Comparison of ENCODE assay signal across 32 cellular contexts in genomic region chrX:31128849-31129248, GRCh38. TPM values are rescaled to one million over a fixed set of nuclear protein-coding genes. Genes with fewer than 3 reads are reported as not detected.
"Had no signal": no experiment of that assay in that cellular context is flagged by ENCODE, and none has a peak within 500 bp of the region (broad histone marks: within the 10 kb centered on the region; RNA-seq: fewer than 3 reads in every experiment).

No MANE protein-coding gene starts in this region.

- DNase-seq: activated B cell treated with CpG ODN at 0.5 μM for 24 hours; activated CD4-positive, alpha-beta T cell treated with anti-CD3 and anti-CD28 coated beads, Interleukin-2, amount 50 U/mL, for 1 hour; activated CD8-positive, alpha-beta T cell treated with anti-CD3 and anti-CD28 coated beads for 36 hours; activated naive CD8-positive, alpha-beta T cell treated with anti-CD3 and anti-CD28 coated beads, Interleukin-2, amount 50 U/mL, for 24 hours; activated T-cell treated with anti-CD3 and anti-CD28 coated beads, Interleukin-2, amount 50 U/mL, for 4 hours; amygdala; caudate nucleus; effector CD4-positive, alpha-beta T cell; esophagus squamous epithelium; foreskin melanocyte; glutamatergic neuron; islet precursor cell; left cardiac atrium; midbrain; naive thymus-derived CD4-positive, alpha-beta T cell; pancreas; psoas muscle; stimulated activated CD4-positive, alpha-beta T cell treated with anti-CD3 and anti-CD28 coated beads, Interleukin-1b, Interleukin-23, amount 100 ng/mL, for 48 hours; stimulated activated CD4-positive, alpha-beta T cell treated with anti-CD3 and anti-CD28 coated beads, Interleukin-4, amount 100 ng/mL, for 4 hours; stimulated activated CD8-positive, alpha-beta memory T cell treated with anti-CD3 and anti-CD28 coated beads, Interleukin-4, amount 100 ng/mL, for 48 hours; T-helper 17 cell; transverse colon had no signal

- H3K4me2 ChIP-seq: hepatocyte, smooth muscle cell had no signal

- H3K4me3 Mint-ChIP-seq: activated B cell treated with CpG ODN at 0.5 μM for 24 hours; activated CD8-positive, alpha-beta T cell treated with anti-CD3 and anti-CD28 coated beads for 36 hours; activated naive CD4-positive, alpha-beta T cell treated with anti-CD3 and anti-CD28 coated beads, Interleukin-2, amount 50 U/mL, for 24 hours; activated naive CD8-positive, alpha-beta T cell treated with anti-CD3 and anti-CD28 coated beads, Interleukin-2, amount 50 U/mL, for 24 hours; activated T-cell treated with anti-CD3 and anti-CD28 coated beads, Interleukin-2, amount 50 U/mL, for 4 hours; activated T-helper 17 cell treated with anti-CD3 and anti-CD28 coated beads, Interleukin-2, amount 50 U/mL, for 72 hours; dendritic cell treated with granulocyte-macrophage colony-stimulating factor and Interleukin-4, amounts not matched to agents 40 ng/mL and 50 ng/mL, for 4 days; memory B cell; naive thymus-derived CD4-positive, alpha-beta T cell; stimulated activated memory B cell treated with anti-CD40 and anti-IgM and Interleukin-4, amounts not matched to agents 10 μg/mL and 1 μg/mL and 100 μg/mL, for 72 hours; T-helper 17 cell had no signal

- H3K4me3 ChIP-seq: esophagus squamous epithelium, hepatocyte, pancreas, psoas muscle, right atrium auricular region, smooth muscle cell, transverse colon had no signal

- H3K9me3 Mint-ChIP-seq: activated B cell treated with CpG ODN at 0.5 μM for 24 hours; activated CD8-positive, alpha-beta T cell treated with anti-CD3 and anti-CD28 coated beads for 36 hours; activated naive CD4-positive, alpha-beta T cell treated with anti-CD3 and anti-CD28 coated beads, Interleukin-2, amount 50 U/mL, for 24 hours; activated naive CD8-positive, alpha-beta T cell treated with anti-CD3 and anti-CD28 coated beads, Interleukin-2, amount 50 U/mL, for 24 hours; activated T-cell treated with anti-CD3 and anti-CD28 coated beads, Interleukin-2, amount 50 U/mL, for 4 hours; activated T-helper 17 cell treated with anti-CD3 and anti-CD28 coated beads, Interleukin-2, amount 50 U/mL, for 72 hours; memory B cell; stimulated activated memory B cell treated with anti-CD40 and anti-IgM and Interleukin-4, amounts not matched to agents 10 μg/mL and 1 μg/mL and 100 μg/mL, for 72 hours had no signal

- H3K79me2 ChIP-seq: hepatocyte had no signal

- ATAC-seq: activated CD8-positive, alpha-beta T cell treated with anti-CD3 and anti-CD28 coated beads for 36 hours; activated naive CD8-positive, alpha-beta T cell treated with anti-CD3 and anti-CD28 coated beads, Interleukin-2, amount 50 U/mL, for 24 hours; activated T-cell treated with anti-CD3 and anti-CD28 coated beads, Interleukin-2, amount 50 U/mL, for 4 hours; activated T-helper 17 cell treated with anti-CD3 and anti-CD28 coated beads, Interleukin-2, amount 50 U/mL, for 72 hours; left cardiac atrium; naive thymus-derived CD4-positive, alpha-beta T cell; pancreas; psoas muscle; stimulated activated memory B cell treated with anti-CD40 and anti-IgM and Interleukin-4, amounts not matched to agents 10 μg/mL and 1 μg/mL and 100 μg/mL, for 72 hours; T-helper 17 cell had no signal

- H3K4me1 Mint-ChIP-seq: activated naive CD4-positive, alpha-beta T cell treated with anti-CD3 and anti-CD28 coated beads, Interleukin-2, amount 50 U/mL, for 24 hours; activated naive CD8-positive, alpha-beta T cell treated with anti-CD3 and anti-CD28 coated beads, Interleukin-2, amount 50 U/mL, for 24 hours; activated T-helper 17 cell treated with anti-CD3 and anti-CD28 coated beads, Interleukin-2, amount 50 U/mL, for 72 hours; memory B cell; naive thymus-derived CD4-positive, alpha-beta T cell; stimulated activated memory B cell treated with anti-CD40 and anti-IgM and Interleukin-4, amounts not matched to agents 10 μg/mL and 1 μg/mL and 100 μg/mL, for 72 hours; T-helper 17 cell had no signal

- H3K36me3 Mint-ChIP-seq: activated naive CD4-positive, alpha-beta T cell treated with anti-CD3 and anti-CD28 coated beads, Interleukin-2, amount 50 U/mL, for 24 hours had no signal

- H3K36me3 ChIP-seq: esophagus squamous epithelium, transverse colon had no signal

- H2AFZ ChIP-seq: hepatocyte had no signal

- H3K27ac Mint-ChIP-seq: activated B cell treated with CpG ODN at 0.5 μM for 24 hours; activated CD8-positive, alpha-beta T cell treated with anti-CD3 and anti-CD28 coated beads for 36 hours; activated naive CD4-positive, alpha-beta T cell treated with anti-CD3 and anti-CD28 coated beads, Interleukin-2, amount 50 U/mL, for 24 hours; activated naive CD8-positive, alpha-beta T cell treated with anti-CD3 and anti-CD28 coated beads, Interleukin-2, amount 50 U/mL, for 24 hours; activated T-helper 17 cell treated with anti-CD3 and anti-CD28 coated beads, Interleukin-2, amount 50 U/mL, for 72 hours; dendritic cell treated with granulocyte-macrophage colony-stimulating factor and Interleukin-4, amounts not matched to agents 40 ng/mL and 50 ng/mL, for 4 days; memory B cell; naive thymus-derived CD4-positive, alpha-beta T cell; stimulated activated memory B cell treated with anti-CD40 and anti-IgM and Interleukin-4, amounts not matched to agents 10 μg/mL and 1 μg/mL and 100 μg/mL, for 72 hours; T-helper 17 cell had no signal

- H3K27me3 Mint-ChIP-seq: activated B cell treated with CpG ODN at 0.5 μM for 24 hours; activated naive CD4-positive, alpha-beta T cell treated with anti-CD3 and anti-CD28 coated beads, Interleukin-2, amount 50 U/mL, for 24 hours; activated naive CD8-positive, alpha-beta T cell treated with anti-CD3 and anti-CD28 coated beads, Interleukin-2, amount 50 U/mL, for 24 hours; dendritic cell treated with granulocyte-macrophage colony-stimulating factor and Interleukin-4, amounts not matched to agents 40 ng/mL and 50 ng/mL, for 4 days; memory B cell; stimulated activated memory B cell treated with anti-CD40 and anti-IgM and Interleukin-4, amounts not matched to agents 10 μg/mL and 1 μg/mL and 100 μg/mL, for 72 hours; T-helper 17 cell had no signal

- H3K27me3 ChIP-seq: esophagus squamous epithelium, hepatocyte, pancreas, right atrium auricular region, transverse colon had no signal

- H3K4me1 ChIP-seq: esophagus squamous epithelium, pancreas, transverse colon had no signal

- H3K9me3 ChIP-seq: esophagus squamous epithelium, pancreas, psoas muscle, right atrium auricular region, transverse colon had no signal

RNA-seq across cellular contexts. Expression of gene FTHL17, which starts 57.0 kb away (rescaled TPM):
- total RNA-seq: activated B cell treated with CpG ODN at 0.5 μM for 24 hours; activated CD8-positive, alpha-beta T cell treated with anti-CD3 and anti-CD28 coated beads for 36 hours; activated T-cell treated with anti-CD3 and anti-CD28 coated beads, Interleukin-2, amount 50 U/mL, for 4 hours; activated T-helper 17 cell treated with anti-CD3 and anti-CD28 coated beads, Interleukin-2, amount 50 U/mL, for 72 hours; esophagus squamous epithelium; hepatocyte; left cardiac atrium; liver; naive thymus-derived CD4-positive, alpha-beta T cell; pancreas; psoas muscle; right atrium auricular region; smooth muscle cell; T-helper 17 cell; temporal lobe; transverse colon had no signal
